8 cellular contexts compared by ENCODE assay signal in genomic region chr10:122878799-122879338, GRCh38. TPM values are rescaled to one million over a fixed set of nuclear protein-coding genes. Genes with fewer than 3 reads are reported as not detected.
DNase-seq lines count a peak whose midpoint lies in the region; ATAC-seq and TF ChIP-seq lines count a peak whose summit lies in the region.

No MANE protein-coding gene starts in this region.

- peaks cover 59% of the 10 kb centered on the region for H3K79me2 ChIP-seq in SU-DHL-6 (ENCODE audit: insufficient read depth, low read length)

- DNase-seq in Right ventricle myocardium inferior (ENCODE audit: missing footprints) (no peak), cardiac septum (ENCODE audit: low spot score) (no peak), fibroblast of pulmonary artery (ENCODE audit: low read depth) (peak; percentile 26), retinal pigment epithelial cell (ENCODE audit: low read depth) (no peak), NCI-H446 (lab: John Stamatoyannopoulos, UW) (no peak), AG20443 (ENCODE audit: low spot score) (no peak)

- no peak for TF ChIP-seq CTCF in SU-DHL-6 (IDR thresholded peaks at IDR 0.05; ENCODE audit: insufficient read depth, low read length, poor library complexity, severe bottlenecking)
- no peak for TF ChIP-seq CTCF in fibroblast of pulmonary artery (IDR thresholded peaks at IDR 0.05; ENCODE audit: low read length, missing control alignments)
- no peak for TF ChIP-seq CTCF in retinal pigment epithelial cell (conservative IDR thresholded peaks at IDR 0.05; ENCODE audit: low read depth, low read length)

- ATAC-seq in Right ventricle myocardium inferior (peak; percentile 42), HG03175 (IDR thresholded peaks at IDR 0.05; ENCODE audit: unreplicated experiment) (peak; percentile 19)

- H3K9me2 ChIP-seq in SU-DHL-6 (replicated peaks; ENCODE audit: insufficient read depth, low read length): no peaks in the 10 kb centered on the region

- peak overlapping the region; percentile 78 for H3K4me2 ChIP-seq in SU-DHL-6 (ENCODE audit: low read depth, low read length, poor library complexity, severe bottlenecking)

- H3K4me3 ChIP-seq in SU-DHL-6 (ENCODE audit: insufficient read depth, low read length, poor library complexity, severe bottlenecking) (peak overlapping the region; percentile 92), fibroblast of pulmonary artery (replicated peaks; ENCODE audit: low read depth, low read length) (peak overlapping the region; percentile 77), retinal pigment epithelial cell (ENCODE audit: low read length) (peak overlapping the region; percentile 61)

- H3K9ac ChIP-seq in SU-DHL-6 (ENCODE audit: low read length): peak overlapping the region; percentile 90

- peaks cover 33% of the 10 kb centered on the region for H3K36me3 ChIP-seq in SU-DHL-6 (ENCODE audit: low read length)

- intact Hi-C loops in Right ventricle myocardium inferior (cut with DNase I) (no loop called here), cardiac septum (cut with DNase I) (no loop called here)

- H3K9me3 ChIP-seq in SU-DHL-6 (ENCODE audit: insufficient read depth, low read length): no peaks in the 10 kb centered on the region

- peak overlapping the region; percentile 46 for H3K27ac ChIP-seq in SU-DHL-6 (ENCODE audit: low read depth, low read length)

- no peaks in the 10 kb centered on the region for H4K20me1 ChIP-seq in SU-DHL-6 (ENCODE audit: low read depth, low read length)

- peak overlapping the region; percentile 76 for H2AFZ ChIP-seq in SU-DHL-6 (ENCODE audit: low read depth, low read length, severe bottlenecking)

- H3K27me3 ChIP-seq in SU-DHL-6 (ENCODE audit: low read length): no peaks in the 10 kb centered on the region

- no peaks in the 10 kb centered on the region; the same call in 1 of the 2 replicates for H3F3A ChIP-seq in SU-DHL-6 (ENCODE audit: insufficient read depth)

RNA-seq across cellular contexts. Expression of gene FAM24B, which starts 0.5 kb away (rescaled TPM):
- 1.0 TPM for total RNA-seq in Right ventricle myocardium inferior
- 0.43 TPM for total RNA-seq in cardiac septum

RNA-seq across cellular contexts. Expression of gene FAM24A, which starts 31.5 kb away (rescaled TPM):
- not detected for total RNA-seq in Right ventricle myocardium inferior
- not detected for total RNA-seq in cardiac septum

RNA-seq across cellular contexts. Expression of gene CUZD1, which starts 33.2 kb away (rescaled TPM):
- total RNA-seq in Right ventricle myocardium inferior: not detected
- 0.35 TPM for total RNA-seq in cardiac septum
